ENCODE assay signal across 10 cellular contexts in genomic region chr6:37173573-37174195, GRCh38. TPM values are rescaled to one million over a fixed set of nuclear protein-coding genes. Genes with fewer than 3 reads are reported as not detected.
DNase-seq lines count a peak whose midpoint lies in the region; ATAC-seq and TF ChIP-seq lines count a peak whose summit lies in the region.
"Had no signal": no experiment of that assay in that cellular context is flagged by ENCODE, and none has a peak within 500 bp of the region (broad histone marks: within the 10 kb centered on the region; RNA-seq: fewer than 3 reads in every experiment).

No MANE protein-coding gene starts in this region.

- WGBS in esophagus muscularis mucosa, result 49% methylated on average over 2 of the region's 8 CpGs

- H3K9me2 ChIP-seq in MM.1S (replicated peaks; ENCODE audit: insufficient read depth, low read length), result no peaks in the 10 kb centered on the region

- intact Hi-C loops in esophagus muscularis mucosa (cut with DNase I), result loop anchor here (2.0 kb wide), 3 partner anchors 35 to 123 kb away; no protein-coding TSS in a partner anchor
- intact Hi-C loops in mucosa of descending colon (cut with DNase I, micrococcal nuclease), result loop anchor here in 1 of 2 donors (5.0 kb wide), 2 partner anchors 41 to 116 kb away; no protein-coding TSS in a partner anchor

- H3K4me1 ChIP-seq in MM.1S (ENCODE audit: low read length), result peaks cover 39% of the 10 kb centered on the region
- H3K4me1 ChIP-seq in esophagus muscularis mucosa, result peaks cover 21 to 48% (median 44%) of the 10 kb centered on the region in 4 donors
- no peaks in the 10 kb centered on the region for H3K4me1 ChIP-seq in foreskin keratinocyte
- peaks cover 12% of the 10 kb centered on the region for H3K4me1 ChIP-seq in mucosa of descending colon (ENCODE audit: low read depth)

- no peak for TF ChIP-seq EP300 in esophagus muscularis mucosa (IDR thresholded peaks at IDR 0.05)

- no peak for DNase-seq in MM.1S
- peak in 2 of 3 experiments; percentile 28 to 34 for DNase-seq in activated CD8-positive, alpha-beta memory T cell treated with anti-CD3 and anti-CD28 coated beads for 48 hours (ENCODE audit: low read depth in 2 of 3, low spot score in 2 of 3)
- no peak for DNase-seq in esophagus muscularis mucosa (ENCODE audit: extremely low spot score)
- peak; percentile 34 to 58 for DNase-seq in stimulated activated CD8-positive, alpha-beta memory T cell treated with anti-CD3 and anti-CD28 coated beads, Interleukin-7, amount 100 ng/mL, for 4 hours (ENCODE audit: low read depth in 2 of 2)
- no peak for DNase-seq in foreskin keratinocyte
- no peak for DNase-seq in mucosa of descending colon
- no peak for DNase-seq in mucosa of gallbladder (ENCODE audit: low spot score)
- DNase-seq: amygdala, NCI-H2171 treated with DMSO at 0.1 percent for 48 hours had no signal

- no peak for TF ChIP-seq CTCF in MM.1S (IDR thresholded peaks at IDR 0.05; ENCODE audit: low read length)
- TF ChIP-seq CTCF in esophagus muscularis mucosa (IDR thresholded peaks at IDR 0.05), result no peak
- TF ChIP-seq CTCF in foreskin keratinocyte (conservative IDR thresholded peaks at IDR 0.05), result no peak
- TF ChIP-seq CTCF in mucosa of descending colon (IDR thresholded peaks at IDR 0.05), result no peak

- no peak for ATAC-seq in foreskin keratinocyte
- no peak for ATAC-seq in mucosa of descending colon
- no peak for ATAC-seq in GM18867 (IDR thresholded peaks at IDR 0.05; ENCODE audit: unreplicated experiment)

- H3K79me2 ChIP-seq in MM.1S (ENCODE audit: low read length), result peaks cover 46% of the 10 kb centered on the region

- peaks cover 25% of the 10 kb centered on the region for H4K20me1 ChIP-seq in MM.1S (ENCODE audit: insufficient read depth, low read length)

- H3K9me3 ChIP-seq in MM.1S (replicated peaks; ENCODE audit: insufficient read depth, low read length), result no peaks in the 10 kb centered on the region
- no peaks in the 10 kb centered on the region for H3K9me3 ChIP-seq in esophagus muscularis mucosa
- no peaks in the 10 kb centered on the region for H3K9me3 ChIP-seq in mucosa of descending colon

- H3K9ac ChIP-seq in MM.1S (ENCODE audit: low read length), result peak overlapping the region; percentile 99; the same call in 1 of the 2 replicates

- H3K4me2 ChIP-seq in MM.1S (ENCODE audit: low read depth, low read length), result peak overlapping the region; percentile 82

- TF ChIP-seq POLR2A in esophagus muscularis mucosa (IDR thresholded peaks at IDR 0.05; ENCODE audit: low read depth), result no peak

- H3K27me3 ChIP-seq in MM.1S (replicated peaks; ENCODE audit: insufficient read depth, low read length), result no peaks in the 10 kb centered on the region
- peaks cover 0 to 4% (median 0%) of the 10 kb centered on the region in 4 donors for H3K27me3 ChIP-seq in esophagus muscularis mucosa
- H3K27me3 ChIP-seq in foreskin keratinocyte, result no peaks in the 10 kb centered on the region

- H2AFZ ChIP-seq in MM.1S (ENCODE audit: low read length), result no peak overlapping the region

- H3K4me3 ChIP-seq in MM.1S (ENCODE audit: low read length) (peak overlapping the region; percentile 100; the same call in 1 of the 2 replicates), esophagus muscularis mucosa (peak overlapping the region in 2 of 4 donors; percentile 20 to 96), mucosa of descending colon (no peak overlapping the region)

- H3F3A ChIP-seq in MM.1S (ENCODE audit: insufficient read depth, low read length), result peaks cover 65% of the 10 kb centered on the region

- peaks cover 23% of the 10 kb centered on the region for H3K36me3 ChIP-seq in MM.1S (replicated peaks; ENCODE audit: insufficient read depth, low read length)
- peaks cover 25 to 37% (median 31%) of the 10 kb centered on the region in 4 donors for H3K36me3 ChIP-seq in esophagus muscularis mucosa
- no peaks in the 10 kb centered on the region for H3K36me3 ChIP-seq in mucosa of descending colon (ENCODE audit: low read depth)

- H3K27ac ChIP-seq in MM.1S (ENCODE audit: low read length) (peak overlapping the region; percentile 10; the same call in 1 of the 2 replicates), esophagus muscularis mucosa (replicated peaks in 1 of 4) (peak overlapping the region; percentile 96 to 99 (median 97)), foreskin keratinocyte (no peak overlapping the region)

RNA-seq across cellular contexts. Expression of gene PIM1, which starts 3.7 kb away (rescaled TPM):
- total RNA-seq in esophagus muscularis mucosa, result 100 to 1,000 TPM in 1 of 4 donors, 10 to 100 TPM in 3; 26.0 to 176 (median 26.5) TPM
- 11.5 and 17.1 TPM in 2 replicates for total RNA-seq in foreskin keratinocyte
- polyA plus RNA-seq in foreskin keratinocyte, result 9.1 and 11.0 TPM in 2 replicates
- 10 to 100 TPM; 36.9 to 84.1 (median 56.0) TPM for total RNA-seq in mucosa of descending colon
- 21.8 TPM for total RNA-seq in mucosa of gallbladder

Comparison
In these comparisons a context has a peak if more than half of its experiments do, and no peak if none do; other contexts are left out.
1. DNase-seq: peak in activated CD8-positive, alpha-beta memory T cell treated with anti-CD3 and anti-CD28 coated beads for 48 hours (2 of 3) and stimulated activated CD8-positive, alpha-beta memory T cell treated with anti-CD3 and anti-CD28 coated beads, Interleukin-7, amount 100 ng/mL, for 4 hours (2 of 2); none in MM.1S (single experiment), esophagus muscularis mucosa (single experiment), foreskin keratinocyte (0 of 2), mucosa of descending colon (0 of 3) and mucosa of gallbladder (single experiment).